18 cellular contexts compared by ENCODE assay signal in genomic region chr12:19963972-19964371, GRCh38.
"Had no signal": no experiment of that assay in that cellular context is flagged by ENCODE, and none has a peak within 500 bp of the region (broad histone marks: within the 10 kb centered on the region; RNA-seq: fewer than 3 reads in every experiment).

No MANE protein-coding gene starts in this region.

- H3K4me3 Mint-ChIP-seq: endodermal cell, nephron progenitor cell had no signal

- H3K27ac ChIP-seq: epithelial cell of prostate, gastroesophageal sphincter, heart left ventricle, spleen, upper lobe of right lung had no signal

- H3K9me3 Mint-ChIP-seq: activated naive CD4-positive, alpha-beta T cell treated with anti-CD3 and anti-CD28 coated beads, Interleukin-2, amount 50 U/mL, for 72 hours; endodermal cell had no signal

- H3K36me3 ChIP-seq: gastroesophageal sphincter, heart left ventricle, sigmoid colon, spleen, thoracic aorta, upper lobe of right lung had no signal

- H3K36me3 Mint-ChIP-seq: activated naive CD4-positive, alpha-beta T cell treated with anti-CD3 and anti-CD28 coated beads, Interleukin-2, amount 50 U/mL, for 72 hours had no signal

- H3K9me3 ChIP-seq: gastroesophageal sphincter, sigmoid colon, spleen, thoracic aorta, upper lobe of right lung had no signal

- H3K4me1 Mint-ChIP-seq: endodermal cell had no signal

- H3K4me1 ChIP-seq: spleen had no signal

- H3K27me3 ChIP-seq: gastroesophageal sphincter, heart left ventricle, sigmoid colon, spleen, upper lobe of right lung had no signal

- DNase-seq: activated T-cell treated with anti-CD3 and anti-CD28 coated beads, Interleukin-2, amount 50 U/mL, for 1 hour; aorta; cerebellar nuclear complex; cortex of kidney; endodermal cell; heart left ventricle; left ventricle myocardium superior; nephron progenitor cell; sigmoid colon; spleen; stimulated activated CD4-positive, alpha-beta T cell treated with anti-CD3 and anti-CD28 coated beads, Interleukin-4, amount 100 ng/mL, for 1 hour; stimulated activated naive CD4-positive, alpha-beta T cell; T-helper 9 cell; upper lobe of right lung had no signal

- H3K4me3 ChIP-seq: gastroesophageal sphincter, heart left ventricle, sigmoid colon, spleen, thoracic aorta, upper lobe of right lung had no signal

- ATAC-seq: activated naive CD4-positive, alpha-beta T cell treated with anti-CD3 and anti-CD28 coated beads, Interleukin-2, amount 50 U/mL, for 72 hours; gastroesophageal sphincter; left ventricle myocardium superior; upper lobe of right lung had no signal

- H3K27ac Mint-ChIP-seq: activated naive CD4-positive, alpha-beta T cell treated with anti-CD3 and anti-CD28 coated beads, Interleukin-2, amount 50 U/mL, for 72 hours; endodermal cell; nephron progenitor cell had no signal
